In the genomic region with DNA sequence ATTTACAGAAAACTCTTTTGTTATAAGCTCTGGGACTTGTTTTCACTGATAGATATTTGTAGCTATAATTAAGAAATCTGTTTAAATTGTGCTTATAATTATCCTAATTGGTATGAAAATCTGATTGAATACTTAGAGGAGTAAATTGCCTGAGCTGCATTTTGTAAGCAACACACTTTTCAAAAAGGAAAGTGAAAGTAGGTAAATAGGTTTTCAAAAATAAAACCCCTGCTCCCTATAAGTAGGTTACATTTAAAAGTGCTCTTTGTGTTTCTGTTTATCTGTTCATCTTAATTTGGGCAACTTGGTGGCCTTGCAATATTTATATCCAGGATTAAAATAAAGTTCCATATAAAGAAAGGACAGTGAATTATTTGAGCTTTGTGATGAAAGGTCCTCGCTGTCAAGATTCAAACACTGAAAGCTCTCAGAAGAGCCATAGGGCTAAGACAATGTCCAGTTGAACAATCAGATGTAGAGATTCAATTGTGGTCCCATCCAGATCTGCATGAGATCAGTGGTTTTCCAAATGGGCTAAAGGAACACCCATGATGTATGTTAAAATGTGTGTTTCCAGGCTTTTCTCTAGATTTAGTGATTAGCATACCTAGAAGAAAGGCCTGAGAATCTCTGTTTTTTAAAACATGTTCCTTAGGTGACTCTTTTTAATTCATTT, we compare ENCODE assay signal across 14 cellular contexts.
DNase-seq lines count a peak whose midpoint lies in the region; ATAC-seq lines count a peak whose summit lies in the region.
"Had no signal": no experiment of that assay in that cellular context is flagged by ENCODE, and none has a peak within 500 bp of the region (broad histone marks: within the 10 kb centered on the region; RNA-seq: fewer than 3 reads in every experiment).

No MANE protein-coding gene starts in this region.

- DNase-seq in NCI-H1105 treated with DMSO at 0.1 percent for 48 hours (lab: John Stamatoyannopoulos, UW) (peak; percentile 28), NCI-H1105 (lab: John Stamatoyannopoulos, UW) (no peak), CD1c-positive myeloid dendritic cell (ENCODE audit: extremely low spot score) (no peak), putamen (ENCODE audit: low spot score) (no peak), occipital lobe (lab: John Stamatoyannopoulos, UW) (no peak)
- no peak for DNase-seq in effector memory CD8-positive, alpha-beta T cell
- DNase-seq: activated CD4-positive, alpha-beta T cell treated with anti-CD3 and anti-CD28 coated beads for 4 hours; H7; heart left ventricle; lower lobe of right lung; NCI-H446; SHP77 had no signal

- ATAC-seq in GM19351 (IDR thresholded peaks at IDR 0.05; ENCODE audit: unreplicated experiment) (peak; percentile 66), HG03354 (IDR thresholded peaks at IDR 0.05; ENCODE audit: poor library complexity, severe bottlenecking, unreplicated experiment) (peak; percentile 71)
- no peak for ATAC-seq in effector memory CD8-positive, alpha-beta T cell (replicated peaks)
- ATAC-seq: heart left ventricle, lower lobe of right lung had no signal

- H3K36me3 Mint-ChIP-seq in effector memory CD8-positive, alpha-beta T cell (ENCODE audit: insufficient read depth): no peaks in the 10 kb centered on the region

- peak overlapping the region; percentile 58 to 67 for H3K4me3 Mint-ChIP-seq in effector memory CD8-positive, alpha-beta T cell

- H3K27me3 Mint-ChIP-seq in effector memory CD8-positive, alpha-beta T cell: no peaks in the 10 kb centered on the region

- peak overlapping the region; percentile 30 to 84 for H3K27ac Mint-ChIP-seq in effector memory CD8-positive, alpha-beta T cell

- no peaks in the 10 kb centered on the region for H3K9me3 Mint-ChIP-seq in effector memory CD8-positive, alpha-beta T cell

- peaks cover 8 to 12% of the 10 kb centered on the region in 2 donors for H3K4me1 Mint-ChIP-seq in effector memory CD8-positive, alpha-beta T cell (ENCODE audit: low read depth in 2 of 2)
